In genomic region chr4:95835672-95836071, GRCh38 we compare ENCODE assay signal across 11 cellular contexts. TPM values are rescaled to one million over a fixed set of nuclear protein-coding genes. Genes with fewer than 3 reads are reported as not detected.
DNase-seq lines count a peak whose midpoint lies in the region; ATAC-seq and TF ChIP-seq lines count a peak whose summit lies in the region.
"Had no signal": no experiment of that assay in that cellular context is flagged by ENCODE, and none has a peak within 500 bp of the region (broad histone marks: within the 10 kb centered on the region; RNA-seq: fewer than 3 reads in every experiment).

No MANE protein-coding gene starts in this region.

- H3K9me3 Mint-ChIP-seq in neural progenitor cell = peaks cover 12% of the 10 kb centered on the region
- H3K9me3 Mint-ChIP-seq: activated CD4-positive, alpha-beta T cell treated with anti-CD3 and anti-CD28 coated beads, Interleukin-2, amount 10 ng/mL, durations not matched to agents 7 days and 5 days had no signal

- H3K9me2 ChIP-seq in Loucy (replicated peaks; ENCODE audit: low read depth, low read length) = no peaks in the 10 kb centered on the region

- H3K27ac ChIP-seq in brain microvascular endothelial cell = no peak overlapping the region
- no peak overlapping the region for H3K27ac ChIP-seq in neural progenitor cell
- H3K27ac ChIP-seq: ascending aorta, HL-60 had no signal

- peaks cover 3% of the 10 kb centered on the region for H3K27me3 Mint-ChIP-seq in neural progenitor cell (ENCODE audit: insufficient read depth, low read depth)
- H3K27me3 Mint-ChIP-seq: activated CD4-positive, alpha-beta T cell treated with anti-CD3 and anti-CD28 coated beads, Interleukin-2, amount 10 ng/mL, durations not matched to agents 7 days and 5 days had no signal

- H3K36me3 Mint-ChIP-seq in neural progenitor cell = peaks cover 2% of the 10 kb centered on the region

- no peak overlapping the region for H3K4me3 Mint-ChIP-seq in neural progenitor cell
- H3K4me3 Mint-ChIP-seq: activated CD4-positive, alpha-beta T cell treated with anti-CD3 and anti-CD28 coated beads, Interleukin-2, amount 10 ng/mL, durations not matched to agents 7 days and 5 days had no signal

- ATAC-seq in HG02642 (IDR thresholded peaks at IDR 0.05; ENCODE audit: poor library complexity, unreplicated experiment) = no peak
- no peak for ATAC-seq in HG03457 (IDR thresholded peaks at IDR 0.05; ENCODE audit: unreplicated experiment)

- DNase-seq in brain microvascular endothelial cell = no peak
- DNase-seq in neural progenitor cell (ENCODE audit: low spot score) = peak; percentile 51
- DNase-seq in effector CD8-positive, alpha-beta T cell (lab: John Stamatoyannopoulos, UW) = no peak
- DNase-seq: activated CD4-positive, alpha-beta T cell treated with anti-CD3 and anti-CD28 coated beads, Interleukin-2, amount 10 ng/mL, durations not matched to agents 7 days and 5 days; NCI-H774 had no signal

- H3K9ac ChIP-seq in Loucy (ENCODE audit: low read depth, low read length, poor library complexity, severe bottlenecking) (no peak overlapping the region), neural progenitor cell (no peak overlapping the region)

- no peaks in the 10 kb centered on the region for H3F3A ChIP-seq in Loucy (ENCODE audit: low read depth)
- H3F3A ChIP-seq in neural progenitor cell (ENCODE audit: low read depth) = no peaks in the 10 kb centered on the region

- H3K4me3 ChIP-seq in Loucy (ENCODE audit: low read length, poor library complexity, severe bottlenecking) = no peak overlapping the region
- no peak overlapping the region for H3K4me3 ChIP-seq in brain microvascular endothelial cell (ENCODE audit: low read depth, low read length)
- no peak overlapping the region for H3K4me3 ChIP-seq in neural progenitor cell
- H3K4me3 ChIP-seq: ascending aorta had no signal

- H3K36me3 ChIP-seq in Loucy (ENCODE audit: insufficient read depth, low read length) = no peaks in the 10 kb centered on the region
- H3K36me3 ChIP-seq in brain microvascular endothelial cell (replicated peaks) = no peaks in the 10 kb centered on the region
- no peaks in the 10 kb centered on the region for H3K36me3 ChIP-seq in neural progenitor cell
- H3K36me3 ChIP-seq: ascending aorta had no signal

- no peak overlapping the region for H3K27ac Mint-ChIP-seq in neural progenitor cell
- H3K27ac Mint-ChIP-seq: activated CD4-positive, alpha-beta T cell treated with anti-CD3 and anti-CD28 coated beads, Interleukin-2, amount 10 ng/mL, durations not matched to agents 7 days and 5 days had no signal

- H3K9me3 ChIP-seq in Loucy (ENCODE audit: insufficient read depth, low read depth, low read length) (no peaks in the 10 kb centered on the region), neural progenitor cell (ENCODE audit: low read depth) (no peaks in the 10 kb centered on the region)
- H3K9me3 ChIP-seq: ascending aorta had no signal

- H3K4me2 ChIP-seq in Loucy (ENCODE audit: low read depth, low read length, poor library complexity, severe bottlenecking) = no peak overlapping the region
- no peak overlapping the region for H3K4me2 ChIP-seq in neural progenitor cell

- H3K27me3 ChIP-seq in Loucy (ENCODE audit: insufficient read depth, low read length, poor library complexity, severe bottlenecking) = no peaks in the 10 kb centered on the region
- H3K27me3 ChIP-seq in brain microvascular endothelial cell (replicated peaks) = no peaks in the 10 kb centered on the region
- no peaks in the 10 kb centered on the region for H3K27me3 ChIP-seq in neural progenitor cell
- H3K27me3 ChIP-seq: ascending aorta had no signal

- in situ Hi-C loops in brain microvascular endothelial cell (cut with HindIII; ENCODE audit: low pct_ligation_motif_present, low sequenced_read_pairs) = no loop called here

- H3K4me1 Mint-ChIP-seq in neural progenitor cell = peaks cover 17% of the 10 kb centered on the region
- H3K4me1 Mint-ChIP-seq: activated CD4-positive, alpha-beta T cell treated with anti-CD3 and anti-CD28 coated beads, Interleukin-2, amount 10 ng/mL, durations not matched to agents 7 days and 5 days had no signal

- H3K79me2 ChIP-seq in Loucy (ENCODE audit: insufficient read depth, low read length) (no peaks in the 10 kb centered on the region), neural progenitor cell (ENCODE audit: low read depth) (no peaks in the 10 kb centered on the region)

- H2AFZ ChIP-seq in Loucy (ENCODE audit: low read length) = no peak overlapping the region
- no peak overlapping the region for H2AFZ ChIP-seq in neural progenitor cell (replicated peaks)

- H4K20me1 ChIP-seq in Loucy (ENCODE audit: insufficient read depth, low read length, poor library complexity, severe bottlenecking) (no peaks in the 10 kb centered on the region), neural progenitor cell (ENCODE audit: low read depth) (no peaks in the 10 kb centered on the region)

- H3K4me1 ChIP-seq in Loucy (ENCODE audit: insufficient read depth, low read length, poor library complexity, severe bottlenecking) (peaks cover 5% of the 10 kb centered on the region), neural progenitor cell (peaks cover 10% of the 10 kb centered on the region)
- H3K4me1 ChIP-seq: ascending aorta had no signal

- TF ChIP-seq CTCF in GM12874 (IDR thresholded peaks at IDR 0.05; ENCODE audit: insufficient read depth, low read depth, low read length) = peak; percentile 44; the same call in 1 of the 2 replicates
- TF ChIP-seq CTCF in Loucy (conservative IDR thresholded peaks at IDR 0.05; ENCODE audit: low read length) = peak; percentile 80
- peak; percentile 49 for TF ChIP-seq CTCF in brain microvascular endothelial cell (IDR thresholded peaks at IDR 0.05; ENCODE audit: low read depth, low read length, missing control alignments)
- TF ChIP-seq CTCF in neural progenitor cell (IDR thresholded peaks at IDR 0.05) = peak; percentile 76

RNA-seq across cellular contexts. Expression of gene PDHA2, which starts 4.2 kb away (rescaled TPM):
- not detected in 2 replicates for total RNA-seq in neural progenitor cell (ENCODE audit: low replicate concordance)
- total RNA-seq: activated CD4-positive, alpha-beta T cell treated with anti-CD3 and anti-CD28 coated beads, Interleukin-2, amount 10 ng/mL, durations not matched to agents 7 days and 5 days; ascending aorta had no signal
